36 cellular contexts compared by ENCODE assay signal in the genomic region with DNA sequence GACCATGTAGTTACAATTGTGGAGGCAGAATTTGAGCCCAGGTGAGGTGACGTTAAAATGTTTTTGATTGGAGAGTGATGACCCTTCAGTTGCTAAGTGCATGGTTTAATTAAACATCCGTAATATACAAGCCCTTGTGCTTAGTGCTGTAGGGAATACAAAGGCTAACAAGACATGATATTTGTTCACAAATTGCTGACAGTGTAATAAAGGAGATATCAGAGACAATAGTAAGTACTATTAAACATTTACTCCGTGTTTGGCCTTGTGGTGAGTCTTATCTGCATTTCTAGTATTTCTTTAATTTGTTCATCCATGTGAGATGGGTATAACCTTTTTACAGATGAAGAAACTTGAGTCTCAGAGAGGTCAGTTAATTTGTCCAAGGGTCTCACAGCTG. TPM values are rescaled to one million over a fixed set of nuclear protein-coding genes. Genes with fewer than 3 reads are reported as not detected.
"Had no signal": no experiment of that assay in that cellular context is flagged by ENCODE, and none has a peak within 500 bp of the region (broad histone marks: within the 10 kb centered on the region; RNA-seq: fewer than 3 reads in every experiment).

No MANE protein-coding gene starts in this region.

- ATAC-seq: body of pancreas, foreskin keratinocyte, heart left ventricle, left lobe of liver, lower lobe of right lung, pancreas, psoas muscle had no signal

- H3K27me3 ChIP-seq: adrenal gland, body of pancreas, esophagus muscularis mucosa, foreskin keratinocyte, heart left ventricle, pancreas, suprapubic skin, tibial nerve had no signal

- H3K4me3 ChIP-seq: adrenal gland, body of pancreas, esophagus muscularis mucosa, heart left ventricle, lower lobe of right lung, pancreas, psoas muscle, smooth muscle cell, suprapubic skin, tibial nerve had no signal

- H3K4me1 Mint-ChIP-seq: immature natural killer cell, nephron had no signal

- H3K4me1 ChIP-seq: adrenal gland, body of pancreas, foreskin keratinocyte, lower lobe of right lung, suprapubic skin, tibial nerve had no signal

- H3K4me3 Mint-ChIP-seq: activated CD4-positive, alpha-beta memory T cell treated with anti-CD3 and anti-CD28 coated beads for 36 hours; activated CD4-positive, alpha-beta T cell treated with anti-CD3 and anti-CD28 coated beads, Interleukin-2, amount 10 ng/mL, durations not matched to agents 24 days and 14 days; activated naive CD4-positive, alpha-beta T cell treated with anti-CD3 and anti-CD28 coated beads for 36 hours; activated naive CD8-positive, alpha-beta T cell treated with anti-CD3 and anti-CD28 coated beads for 36 hours; activated T-helper 1 cell treated with anti-CD3 and anti-CD28 coated beads, Interleukin-12 subunit alpha, Interleukin-12 subunit beta, Interleukin-2, Interleukin-4 antibody, amounts not matched to agents 30 ng/mL and 10 ng/mL and 1 ng/mL, durations not matched to agents 14 hours and 24 hours and 36 hours; immature natural killer cell; nephron had no signal

- H3K4me2 ChIP-seq: smooth muscle cell had no signal

- DNase-seq: activated CD4-positive, alpha-beta memory T cell treated with anti-CD3 and anti-CD28 coated beads for 36 hours; activated CD4-positive, alpha-beta T cell treated with anti-CD3 and anti-CD28 coated beads, Interleukin-2, amount 10 ng/mL, durations not matched to agents 24 days and 14 days; activated CD4-positive, CD25-positive, alpha-beta regulatory T cell treated with anti-CD3 and anti-CD28 coated beads, Interleukin-2, amount 50 U/mL, for 72 hours; activated CD8-positive, alpha-beta memory T cell treated with anti-CD3 and anti-CD28 coated beads, Interleukin-2, amount 50 U/mL, for 4 hours; activated effector memory CD4-positive, alpha-beta T cell treated with anti-CD3 and anti-CD28 coated beads, Interleukin-2, amount 50 U/mL, for 16 hours; activated naive CD4-positive, alpha-beta T cell treated with anti-CD3 and anti-CD28 coated beads for 36 hours; activated naive CD8-positive, alpha-beta T cell treated with anti-CD3 and anti-CD28 coated beads for 36 hours; activated T-cell treated with anti-CD3 and anti-CD28 coated beads, Interleukin-2, amount 50 U/mL, for 1 hour; adrenal gland; aorta; body of pancreas; dermis blood vessel endothelial cell; effector CD4-positive, alpha-beta T cell; foreskin keratinocyte; heart left ventricle; hypothalamus; immature natural killer cell; lower lobe of right lung; mesendoderm; pancreas; psoas muscle; stimulated activated CD4-positive, alpha-beta T cell treated with anti-CD3 and anti-CD28 coated beads, Interleukin-1b, Interleukin-23, amount 100 ng/mL, for 48 hours; stimulated activated CD4-positive, alpha-beta T cell treated with anti-CD3 and anti-CD28 coated beads, Interleukin-4, amount 100 ng/mL, for 4 hours; stimulated activated CD8-positive, alpha-beta memory T cell treated with anti-CD3 and anti-CD28 coated beads, Interleukin-4, amount 100 ng/mL, for 48 hours; stimulated activated naive CD4-positive, alpha-beta T cell had no signal

- H3K9me3 ChIP-seq: adrenal gland, body of pancreas, esophagus muscularis mucosa, heart left ventricle, lower lobe of right lung, pancreas, psoas muscle, suprapubic skin, tibial nerve had no signal

- H3K27me3 Mint-ChIP-seq: activated CD4-positive, alpha-beta memory T cell treated with anti-CD3 and anti-CD28 coated beads for 36 hours; activated CD4-positive, alpha-beta T cell treated with anti-CD3 and anti-CD28 coated beads, Interleukin-2, amount 10 ng/mL, durations not matched to agents 24 days and 14 days; activated naive CD8-positive, alpha-beta T cell treated with anti-CD3 and anti-CD28 coated beads for 36 hours had no signal

- H3K27ac Mint-ChIP-seq: activated CD4-positive, alpha-beta memory T cell treated with anti-CD3 and anti-CD28 coated beads for 36 hours; activated CD4-positive, alpha-beta T cell treated with anti-CD3 and anti-CD28 coated beads, Interleukin-2, amount 10 ng/mL, durations not matched to agents 24 days and 14 days; activated naive CD4-positive, alpha-beta T cell treated with anti-CD3 and anti-CD28 coated beads for 36 hours; activated naive CD8-positive, alpha-beta T cell treated with anti-CD3 and anti-CD28 coated beads for 36 hours; activated T-helper 1 cell treated with anti-CD3 and anti-CD28 coated beads, Interleukin-12 subunit alpha, Interleukin-12 subunit beta, Interleukin-2, Interleukin-4 antibody, amounts not matched to agents 30 ng/mL and 10 ng/mL and 1 ng/mL, durations not matched to agents 14 hours and 24 hours and 36 hours; immature natural killer cell; nephron had no signal

- H3K9me3 Mint-ChIP-seq: activated CD4-positive, alpha-beta memory T cell treated with anti-CD3 and anti-CD28 coated beads for 36 hours; activated CD4-positive, alpha-beta T cell treated with anti-CD3 and anti-CD28 coated beads, Interleukin-2, amount 10 ng/mL, durations not matched to agents 24 days and 14 days; activated naive CD4-positive, alpha-beta T cell treated with anti-CD3 and anti-CD28 coated beads for 36 hours; activated naive CD8-positive, alpha-beta T cell treated with anti-CD3 and anti-CD28 coated beads for 36 hours; activated T-helper 1 cell treated with anti-CD3 and anti-CD28 coated beads, Interleukin-12 subunit alpha, Interleukin-12 subunit beta, Interleukin-2, Interleukin-4 antibody, amounts not matched to agents 30 ng/mL and 10 ng/mL and 1 ng/mL, durations not matched to agents 14 hours and 24 hours and 36 hours; immature natural killer cell; nephron had no signal

- H3K27ac ChIP-seq: adrenal gland, body of pancreas, esophagus muscularis mucosa, foreskin keratinocyte, lower lobe of right lung, pancreas, psoas muscle, suprapubic skin, tibial nerve had no signal

RNA-seq across cellular contexts. Expression of gene TMCO2, which starts 48.6 kb away (rescaled TPM):
- total RNA-seq: activated CD4-positive, alpha-beta memory T cell treated with anti-CD3 and anti-CD28 coated beads for 36 hours; activated CD4-positive, alpha-beta T cell treated with anti-CD3 and anti-CD28 coated beads, Interleukin-2, amount 10 ng/mL, durations not matched to agents 24 days and 14 days; activated CD8-positive, alpha-beta memory T cell treated with anti-CD3 and anti-CD28 coated beads for 36 hours; activated naive CD4-positive, alpha-beta T cell treated with anti-CD3 and anti-CD28 coated beads for 36 hours; activated naive CD8-positive, alpha-beta T cell treated with anti-CD3 and anti-CD28 coated beads for 36 hours; activated T-helper 1 cell treated with anti-CD3 and anti-CD28 coated beads, Interleukin-12 subunit alpha, Interleukin-12 subunit beta, Interleukin-2, Interleukin-4 antibody, amounts not matched to agents 30 ng/mL and 10 ng/mL and 1 ng/mL, durations not matched to agents 14 hours and 24 hours and 36 hours; adrenal gland; aorta; body of pancreas; dermis blood vessel endothelial cell; esophagus muscularis mucosa; foreskin keratinocyte; heart left ventricle; kidney epithelial cell; left lobe of liver; lower lobe of right lung; mucosa of gallbladder; pancreas; psoas muscle; smooth muscle cell; suprapubic skin; tibial nerve; ureter had no signal
